ENCODE assay signal across 9 cellular contexts in the genomic region with DNA sequence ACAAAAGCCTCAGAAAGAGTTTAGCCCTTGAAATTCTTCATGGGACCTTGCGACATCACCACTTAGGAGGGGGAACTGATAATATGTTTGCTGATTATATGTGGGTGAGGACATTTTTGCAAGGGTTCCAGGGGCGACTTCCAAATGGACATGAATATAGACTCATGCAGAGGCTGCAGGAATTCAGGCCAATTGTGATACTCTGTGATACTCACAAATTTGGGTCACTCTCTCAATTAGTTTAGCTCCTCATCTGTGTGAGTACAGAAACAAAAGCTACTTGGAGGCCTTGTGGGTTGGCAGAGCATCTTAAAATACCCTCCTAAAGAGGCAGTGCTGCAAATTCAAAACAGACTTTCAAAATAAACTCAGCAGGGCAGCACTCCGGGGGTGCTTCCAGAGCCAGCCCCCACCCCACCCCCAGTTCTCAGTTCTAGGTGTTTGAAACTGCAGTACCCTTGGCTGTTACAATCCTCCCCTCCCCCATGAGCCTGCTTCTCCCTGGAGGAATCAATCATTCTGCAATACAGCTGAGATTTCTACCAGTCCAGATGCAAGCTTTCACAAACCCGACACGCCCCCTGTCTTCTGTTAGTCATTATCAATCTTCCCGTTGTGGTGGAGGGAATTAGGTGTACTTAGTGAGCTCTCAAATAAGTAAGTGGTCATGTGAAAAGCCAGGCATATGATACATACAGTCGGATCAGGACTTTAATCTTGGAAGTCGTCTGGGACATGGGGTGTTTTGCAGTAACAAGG.
DNase-seq lines count a peak whose midpoint lies in the region; ATAC-seq and TF ChIP-seq lines count a peak whose summit lies in the region.
"Had no signal": no experiment of that assay in that cellular context is flagged by ENCODE, and none has a peak within 500 bp of the region (broad histone marks: within the 10 kb centered on the region; RNA-seq: fewer than 3 reads in every experiment).

No MANE protein-coding gene starts in this region.

- DNase-seq in HCEC 1CT (peak; percentile 93), NCI-H2227 treated with DMSO at 0.1 percent for 48 hours (lab: John Stamatoyannopoulos, UW) (peak; percentile 84), MCF 10A (ENCODE audit: unreplicated experiment) (peak; percentile 89), myocyte (ENCODE audit: low read depth) (peak; percentile 79), mucosa of gallbladder (ENCODE audit: low spot score) (no peak), activated gamma-delta T cell (lab: John Stamatoyannopoulos, UW) (no peak), immature natural killer cell (no peak)

- H3K4me3 Mint-ChIP-seq in MCF 10A (ENCODE audit: unreplicated experiment), result peak overlapping the region; percentile 28
- no peak overlapping the region for H3K4me3 Mint-ChIP-seq in immature natural killer cell
- H3K4me3 Mint-ChIP-seq: memory B cell had no signal

- H3K27ac Mint-ChIP-seq in MCF 10A (ENCODE audit: low read depth, unreplicated experiment) (peak overlapping the region; percentile 21), immature natural killer cell (no peak overlapping the region)
- H3K27ac Mint-ChIP-seq: memory B cell had no signal

- H3K27me3 Mint-ChIP-seq in MCF 10A (ENCODE audit: insufficient read depth, unreplicated experiment) (no peaks in the 10 kb centered on the region), immature natural killer cell (ENCODE audit: low read depth in 3 of 3) (peaks cover 0 to 12% (median 10%) of the 10 kb centered on the region in 3 donors)

- H3K9me3 Mint-ChIP-seq in MCF 10A (ENCODE audit: unreplicated experiment) (no peaks in the 10 kb centered on the region), immature natural killer cell (no peaks in the 10 kb centered on the region)
- H3K9me3 Mint-ChIP-seq: memory B cell had no signal

- POLR2A ChIA-PET in MCF 10A (lab: Yijun Ruan, JAX), result interaction anchor here (0.6 to 3.7 kb wide), 21 partner anchors 8 to 1448 kb away, joined by 3 to 58 read pairs (median 4); partner anchors contain the start of genes DNAJC3 and MBNL2

- ATAC-seq in GM18519 (IDR thresholded peaks at IDR 0.05; ENCODE audit: low FRiP score, unreplicated experiment), result peak; percentile 31

- intact Hi-C loops in MCF 10A (cut with micrococcal nuclease), result loop anchor here (1.0 kb wide), 1 partner anchor 308 kb away; no protein-coding TSS in a partner anchor

- CTCF ChIA-PET in MCF 10A (lab: Yijun Ruan, JAX), result interaction anchor here (0.5 to 5.4 kb wide), 30 partner anchors 9 to 1720 kb away, joined by 3 to 77 read pairs (median 4); no protein-coding TSS in a partner anchor

- BruUV-seq in MCF 10A (replicated peaks; lab: Mats Ljungman, UMichigan), result no TSS peak

- peaks cover 47% of the 10 kb centered on the region for H3K4me1 Mint-ChIP-seq in MCF 10A (ENCODE audit: insufficient read depth, unreplicated experiment)
- no peaks in the 10 kb centered on the region for H3K4me1 Mint-ChIP-seq in immature natural killer cell

- TF ChIP-seq CTCF in MCF 10A (IDR thresholded peaks at IDR 0.05; ENCODE audit: unreplicated experiment), result no peak

- H3K36me3 Mint-ChIP-seq in MCF 10A (ENCODE audit: insufficient read depth, unreplicated experiment), result no peaks in the 10 kb centered on the region
- H3K36me3 Mint-ChIP-seq in immature natural killer cell, result no peaks in the 10 kb centered on the region
- H3K36me3 Mint-ChIP-seq: memory B cell had no signal

Comparison
In these comparisons a context has a peak if more than half of its experiments do, and no peak if none do; other contexts are left out.
1. DNase-seq: peak in HCEC 1CT (single experiment), NCI-H2227 treated with DMSO at 0.1 percent for 48 hours (single experiment), MCF 10A (single experiment) and myocyte (single experiment); none in mucosa of gallbladder (single experiment), activated gamma-delta T cell (single experiment) and immature natural killer cell (0 of 3).